ENCODE assay signal across 8 cellular contexts in genomic region chr13:33678906-33679657, GRCh38.
DNase-seq lines count a peak whose midpoint lies in the region; ATAC-seq and TF ChIP-seq lines count a peak whose summit lies in the region.

No MANE protein-coding gene starts in this region.

- no peak overlapping the region for H3K27ac Mint-ChIP-seq in osteocyte (ENCODE audit: unreplicated experiment)

- intact Hi-C loops in posterior cingulate gyrus (cut with DNase I) = no loop called here

- ATAC-seq in GM21723 (IDR thresholded peaks at IDR 0.05; ENCODE audit: unreplicated experiment) = peak; percentile 95

- TF ChIP-seq CTCF in fibroblast of villous mesenchyme (IDR thresholded peaks at IDR 0.05; ENCODE audit: insufficient read depth, low read depth, low read length) (no peak), osteocyte (IDR thresholded peaks at IDR 0.05) (no peak)

- DNase-seq in GM04504 (ENCODE audit: low read depth) = peak; percentile 18
- DNase-seq in M059J (ENCODE audit: low read depth) = peak; percentile 93
- peak; percentile 26 to 56 for DNase-seq in activated CD8-positive, alpha-beta memory T cell treated with anti-CD3 and anti-CD28 coated beads for 4 hours (ENCODE audit: low read depth in 2 of 2)
- DNase-seq in fibroblast of villous mesenchyme (ENCODE audit: low read depth) = peak; percentile 59
- DNase-seq in posterior cingulate gyrus = peak in 6 of 10 donors; percentile 19 to 84 (median 62)
- no peak for DNase-seq in KG1 (lab: John Stamatoyannopoulos, UW)
- DNase-seq in osteocyte (ENCODE audit: extremely low spot score, unreplicated experiment) = no peak

- H3K4me3 ChIP-seq in fibroblast of villous mesenchyme (ENCODE audit: low read depth, low read length) = no peak overlapping the region

- no peaks in the 10 kb centered on the region for H3K9me3 Mint-ChIP-seq in osteocyte (ENCODE audit: unreplicated experiment)

- no peak overlapping the region for H3K4me3 Mint-ChIP-seq in osteocyte (ENCODE audit: unreplicated experiment)

- peaks cover 13% of the 10 kb centered on the region for H3K4me1 Mint-ChIP-seq in osteocyte (ENCODE audit: unreplicated experiment)

- H3K27me3 Mint-ChIP-seq in osteocyte (ENCODE audit: unreplicated experiment) = no peaks in the 10 kb centered on the region

- H3K36me3 Mint-ChIP-seq in osteocyte (ENCODE audit: unreplicated experiment) = no peaks in the 10 kb centered on the region

Comparison
In these comparisons a context has a peak if more than half of its experiments do, and no peak if none do; other contexts are left out.
1. DNase-seq: peak in GM04504 (single experiment), M059J (single experiment), activated CD8-positive, alpha-beta memory T cell treated with anti-CD3 and anti-CD28 coated beads for 4 hours (2 of 2), fibroblast of villous mesenchyme (single experiment) and posterior cingulate gyrus (6 of 10); none in KG1 (single experiment) and osteocyte (single experiment).